Comparison of ENCODE assay signal across 12 cellular contexts in genomic region chr10:79152423-79152817, GRCh38.
DNase-seq lines count a peak whose midpoint lies in the region; ATAC-seq, FAIRE-seq and TF ChIP-seq lines count a peak whose summit lies in the region.
"Had no signal": no experiment of that assay in that cellular context is flagged by ENCODE, and none has a peak within 500 bp of the region (broad histone marks: within the 10 kb centered on the region; RNA-seq: fewer than 3 reads in every experiment).

No MANE protein-coding gene starts in this region.

- peak overlapping the region; percentile 98 to 99 for H3K27ac ChIP-seq in A549
- H3K27ac ChIP-seq in HUES64 (ENCODE audit: low read depth, low read length): peak overlapping the region; percentile 65; the same call in 1 of the 2 replicates
- no peak overlapping the region for H3K27ac ChIP-seq in endodermal cell (ENCODE audit: low read depth, low read length)
- no peak overlapping the region for H3K27ac ChIP-seq in CD4-positive, alpha-beta memory T cell (ENCODE audit: low read depth, low read length)

- H3K4me3 Mint-ChIP-seq in endodermal cell (no peak overlapping the region), osteocyte (ENCODE audit: unreplicated experiment) (no peak overlapping the region)
- H3K4me3 Mint-ChIP-seq in CD4-positive, alpha-beta memory T cell: no peak overlapping the region

- H3K27me3 ChIP-seq in HUES64 (ENCODE audit: insufficient read depth, low read length): no peaks in the 10 kb centered on the region
- no peaks in the 10 kb centered on the region for H3K27me3 ChIP-seq in endodermal cell (ENCODE audit: control insufficient read depth, insufficient read depth, low read length, poor library complexity, severe bottlenecking)
- H3K27me3 ChIP-seq in CD4-positive, alpha-beta memory T cell (ENCODE audit: insufficient read depth, low read length): no peaks in the 10 kb centered on the region
- H3K27me3 ChIP-seq: BE2C had no signal

- peak overlapping the region; percentile 74 for H3K4me2 ChIP-seq in A549

- H3K27me3 Mint-ChIP-seq in endodermal cell (ENCODE audit: insufficient read depth): no peaks in the 10 kb centered on the region
- no peaks in the 10 kb centered on the region for H3K27me3 Mint-ChIP-seq in osteocyte (ENCODE audit: unreplicated experiment)
- H3K27me3 Mint-ChIP-seq in CD4-positive, alpha-beta memory T cell: no peaks in the 10 kb centered on the region

- peaks cover 99% of the 10 kb centered on the region for H3K4me1 ChIP-seq in A549
- H3K4me1 ChIP-seq in HUES64 (ENCODE audit: insufficient read depth, low read length): peaks cover 37% of the 10 kb centered on the region
- H3K4me1 ChIP-seq in endodermal cell (ENCODE audit: control insufficient read depth, insufficient read depth, low read length): peaks cover 34% of the 10 kb centered on the region
- peaks cover 38% of the 10 kb centered on the region for H3K4me1 ChIP-seq in CD4-positive, alpha-beta memory T cell (ENCODE audit: insufficient read depth, low read length)

- H3K36me3 Mint-ChIP-seq in endodermal cell (ENCODE audit: low read depth) (peaks cover 6% of the 10 kb centered on the region), osteocyte (ENCODE audit: unreplicated experiment) (peaks cover 8% of the 10 kb centered on the region)
- H3K36me3 Mint-ChIP-seq in CD4-positive, alpha-beta memory T cell: no peaks in the 10 kb centered on the region

- H3K4me3 ChIP-seq in A549 (no peak overlapping the region), HUES64 (ENCODE audit: low read length) (no peak overlapping the region), endodermal cell (ENCODE audit: low read length) (no peak overlapping the region)
- no peak overlapping the region for H3K4me3 ChIP-seq in CD4-positive, alpha-beta memory T cell (ENCODE audit: low read length in 2 of 2)

- CTCF ChIA-PET in A549 (lab: Yijun Ruan, JAX): interaction anchor here (1.2 to 7.7 kb wide), 8 partner anchors 11 to 85 kb away, joined by 3 to 92 read pairs (median 8); no protein-coding TSS in a partner anchor
- CTCF ChIA-PET in CD4-positive, alpha-beta memory T cell (lab: Charles Lee; ENCODE audit: partially characterized antibody): no interaction called here

- H3K9ac ChIP-seq in HUES64 (ENCODE audit: low read depth, low read length) (no peak overlapping the region), endodermal cell (ENCODE audit: extremely low read depth, low read length, poor library complexity, severe bottlenecking) (no peak overlapping the region)

- WGBS in A549 (ENCODE audit: missing lambda C conversion rate): 52% methylated on average over 7 of the region's 7 CpGs
- 91% methylated on average over 7 of the region's 7 CpGs for WGBS in HUES64
- WGBS in endodermal cell (ENCODE audit: insufficient coverage in 1 of 2, insufficient read length in 1 of 2), 2 experiments: 95 to 100% methylated on average over 3 to 7 of the region's 7 CpGs

- no peak for TF ChIP-seq EP300 in A549 (IDR thresholded peaks at IDR 0.05)

- H3K36me3 ChIP-seq in HUES64 (ENCODE audit: insufficient read depth, low read length) (no peaks in the 10 kb centered on the region; the same call in none of the 2 replicates), endodermal cell (ENCODE audit: control insufficient read depth, insufficient read depth, low read length) (peaks cover 15% of the 10 kb centered on the region)
- H3K36me3 ChIP-seq in CD4-positive, alpha-beta memory T cell (ENCODE audit: insufficient read depth, low read length): no peaks in the 10 kb centered on the region

- FAIRE-seq in A549 (lab: Jason Lieb, UNC): no peak

- no peak for ATAC-seq in A549
- no peak for ATAC-seq in GM18907 (IDR thresholded peaks at IDR 0.05; ENCODE audit: unreplicated experiment)

- intact Hi-C loops in CD4-positive, alpha-beta memory T cell (cut with micrococcal nuclease): no loop called here

- H3K4me1 Mint-ChIP-seq in endodermal cell (peaks cover 38% of the 10 kb centered on the region), osteocyte (ENCODE audit: unreplicated experiment) (peaks cover 82% of the 10 kb centered on the region)
- peaks cover 17 to 44% (median 24%) of the 10 kb centered on the region in 4 donors for H3K4me1 Mint-ChIP-seq in CD4-positive, alpha-beta memory T cell

- no peak for DNase-seq in A549 (ENCODE audit: low read depth in 1 of 2, low spot score in 1 of 2)
- DNase-seq in endodermal cell: no peak
- DNase-seq in osteocyte (ENCODE audit: extremely low spot score, unreplicated experiment): no peak
- DNase-seq in NCI-H2171 (lab: John Stamatoyannopoulos, UW): no peak
- no peak for DNase-seq in CD4-positive, alpha-beta memory T cell
- no peak for DNase-seq in DMS53 (lab: John Stamatoyannopoulos, UW)
- DNase-seq: NCI-H1092; NK-92 treated with Interleukin-12 subunit alpha and Interleukin-12 subunit beta, amount 100 ng/mL, for 24 hours; retina had no signal

- POLR2A ChIA-PET in A549 (lab: Yijun Ruan, JAX): interaction anchor here (1.0 to 1.8 kb wide), 3 partner anchors 11 to 178 kb away, joined by 4 to 7 read pairs (median 4); no protein-coding TSS in a partner anchor
- POLR2A ChIA-PET in CD4-positive, alpha-beta memory T cell (lab: Charles Lee; ENCODE audit: partially characterized antibody): no interaction called here

- H3K9me3 ChIP-seq in A549 (no peaks in the 10 kb centered on the region), HUES64 (ENCODE audit: insufficient read depth, low read depth, low read length) (no peaks in the 10 kb centered on the region), endodermal cell (ENCODE audit: control insufficient read depth, low read length) (no peaks in the 10 kb centered on the region)
- no peaks in the 10 kb centered on the region for H3K9me3 ChIP-seq in CD4-positive, alpha-beta memory T cell (ENCODE audit: control insufficient read depth in 1 of 2, low read length in 2 of 2)
- H3K9me3 ChIP-seq: BE2C had no signal

- H3K9me3 Mint-ChIP-seq in endodermal cell: no peaks in the 10 kb centered on the region
- H3K9me3 Mint-ChIP-seq in osteocyte (ENCODE audit: unreplicated experiment): no peaks in the 10 kb centered on the region
- H3K9me3 Mint-ChIP-seq in CD4-positive, alpha-beta memory T cell: no peaks in the 10 kb centered on the region

- TF ChIP-seq CTCF in A549 (IDR thresholded peaks at IDR 0.05) (no peak), endodermal cell (conservative IDR thresholded peaks at IDR 0.05) (no peak), osteocyte (IDR thresholded peaks at IDR 0.05) (no peak)

- H3K27ac Mint-ChIP-seq in endodermal cell (peak overlapping the region; percentile 91), osteocyte (ENCODE audit: unreplicated experiment) (peak overlapping the region; percentile 96)
- peak overlapping the region in 2 of 7 donors; percentile 4 to 42 for H3K27ac Mint-ChIP-seq in CD4-positive, alpha-beta memory T cell

- TF ChIP-seq RAD21 in A549 (conservative IDR thresholded peaks at IDR 0.05 in 1 of 2, IDR thresholded peaks at IDR 0.05 in 1 of 2): no peak

- TF ChIP-seq POLR2A in A549 (IDR thresholded peaks at IDR 0.05; ENCODE audit: low read length): no peak

TF ChIP-seq in A549, 52 proteins besides CTCF, POLR2A, EP300 and RAD21:
- peak; percentile 48; the same call in 1 of the 2 replicates for TF ChIP-seq KDM1A (IDR thresholded peaks at IDR 0.05; ENCODE audit: low read depth)
- no peak for TF ChIP-seq PHF8 (IDR thresholded peaks at IDR 0.05; ENCODE audit: borderline replicate concordance, low read depth)

Comparison
In these comparisons a context has a peak if more than half of its experiments do, and no peak if none do; other contexts are left out.
1. H3K27ac ChIP-seq: peak in A549 (2 of 2) and HUES64 (single experiment); none in endodermal cell (single experiment) and CD4-positive, alpha-beta memory T cell (single experiment).